ENCODE assay signal across 9 cellular contexts in the genomic region with DNA sequence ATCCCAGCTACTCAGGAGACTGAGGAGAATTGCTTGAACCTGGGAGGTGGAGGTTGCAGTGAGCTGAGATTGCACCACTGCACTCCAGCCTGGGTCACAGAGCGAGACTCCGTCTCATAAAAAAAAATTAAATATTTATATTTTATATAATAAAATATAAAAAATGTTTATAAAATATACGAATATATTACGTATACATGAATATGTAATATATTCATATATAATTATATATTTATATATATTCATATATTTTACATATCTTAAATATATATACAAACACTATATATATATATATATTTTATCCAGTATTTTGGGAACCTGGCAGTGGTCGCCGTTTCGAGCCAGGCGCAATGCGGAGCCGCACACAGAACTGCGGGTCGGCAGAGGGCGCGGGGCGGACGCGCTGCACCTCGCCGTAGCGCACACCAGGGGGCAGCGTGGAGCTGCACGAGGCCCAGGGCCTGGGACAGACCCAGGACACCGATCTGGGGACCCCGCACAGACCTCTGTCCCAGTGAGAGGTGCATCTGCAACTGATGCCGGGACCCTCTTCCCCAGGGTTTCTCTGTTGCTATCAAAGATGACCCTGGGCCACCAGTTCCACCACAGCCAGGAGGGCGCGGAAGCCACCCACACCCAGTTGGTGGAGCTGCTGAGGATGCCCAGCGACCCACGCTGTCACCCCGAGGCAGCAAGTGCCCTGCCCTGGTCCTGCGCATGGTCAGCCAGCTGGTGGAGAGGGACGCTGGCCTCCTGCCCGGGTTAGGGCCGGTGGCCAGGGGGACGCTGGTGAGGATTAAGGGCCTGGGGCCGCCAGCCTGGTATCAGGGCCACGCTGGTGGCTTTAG. TPM values are rescaled to one million over a fixed set of nuclear protein-coding genes. Genes with fewer than 3 reads are reported as not detected.
DNase-seq lines count a peak whose midpoint lies in the region; ATAC-seq, FAIRE-seq and TF ChIP-seq lines count a peak whose summit lies in the region.
"Had no signal": no experiment of that assay in that cellular context is flagged by ENCODE, and none has a peak within 500 bp of the region (broad histone marks: within the 10 kb centered on the region; RNA-seq: fewer than 3 reads in every experiment).

No MANE protein-coding gene starts in this region.

- H3K36me3 ChIP-seq in OCI-LY3 (replicated peaks; ENCODE audit: low read depth, low read length) (no peaks in the 10 kb centered on the region), gastroesophageal sphincter (no peaks in the 10 kb centered on the region)

- intact Hi-C loops in activated T-helper 2 cell treated with anti-CD3 and anti-CD28 coated beads, Interferon-gamma antibody, Interleukin-2, Interleukin-4, amounts not matched to agents 10 μg/mL and 5 μg/mL and 100 μg/mL, durations not matched to agents 14 hours and 24 hours and 36 hours (cut with micrococcal nuclease), result loop anchor here (1.0 to 5.0 kb wide), 2 partner anchors 84 to 287 kb away; a partner anchor contains a TSS

- H3K4me3 ChIP-seq in OCI-LY3 (ENCODE audit: low read length) (peak overlapping the region; percentile 77), gastroesophageal sphincter (no peak overlapping the region)

- H4K20me1 ChIP-seq in OCI-LY3 (ENCODE audit: insufficient read depth, low read length), result no peaks in the 10 kb centered on the region

- TF ChIP-seq POLR2A in gastroesophageal sphincter (IDR thresholded peaks at IDR 0.05), result no peak

- H3K9me3 Mint-ChIP-seq in activated T-helper 2 cell treated with anti-CD3 and anti-CD28 coated beads, Interferon-gamma antibody, Interleukin-2, Interleukin-4, amounts not matched to agents 10 μg/mL and 5 μg/mL and 100 μg/mL, durations not matched to agents 14 hours and 24 hours and 36 hours, result no peaks in the 10 kb centered on the region

- H3K9ac ChIP-seq in OCI-LY3 (ENCODE audit: low read length), result peak overlapping the region; percentile 43

- no peaks in the 10 kb centered on the region for H3K27me3 Mint-ChIP-seq in activated T-helper 2 cell treated with anti-CD3 and anti-CD28 coated beads, Interferon-gamma antibody, Interleukin-2, Interleukin-4, amounts not matched to agents 10 μg/mL and 5 μg/mL and 100 μg/mL, durations not matched to agents 14 hours and 24 hours and 36 hours (ENCODE audit: low read depth)

- H3K27ac ChIP-seq in OCI-LY3 (ENCODE audit: low read length) (no peak overlapping the region), gastroesophageal sphincter (no peak overlapping the region)

- no peak for FAIRE-seq in D721Med (lab: Jason Lieb, UNC)
- FAIRE-seq: TTC549 had no signal

- H3K27ac Mint-ChIP-seq in activated T-helper 2 cell treated with anti-CD3 and anti-CD28 coated beads, Interferon-gamma antibody, Interleukin-2, Interleukin-4, amounts not matched to agents 10 μg/mL and 5 μg/mL and 100 μg/mL, durations not matched to agents 14 hours and 24 hours and 36 hours, result no peak overlapping the region

- 25 to 39% methylated on average over 5 to 25 of the region's 37 CpGs for WGBS in gastroesophageal sphincter (ENCODE audit: low coverage in 1 of 2), 2 donors

- H3K36me3 Mint-ChIP-seq in activated T-helper 2 cell treated with anti-CD3 and anti-CD28 coated beads, Interferon-gamma antibody, Interleukin-2, Interleukin-4, amounts not matched to agents 10 μg/mL and 5 μg/mL and 100 μg/mL, durations not matched to agents 14 hours and 24 hours and 36 hours (ENCODE audit: low read depth), result peaks cover 6% of the 10 kb centered on the region

- no peaks in the 10 kb centered on the region for H3K4me1 ChIP-seq in OCI-LY3 (ENCODE audit: low read length)
- H3K4me1 ChIP-seq in gastroesophageal sphincter, result peaks cover 0 to 19% (median 5%) of the 10 kb centered on the region in 3 donors

- H3K4me1 Mint-ChIP-seq in activated T-helper 2 cell treated with anti-CD3 and anti-CD28 coated beads, Interferon-gamma antibody, Interleukin-2, Interleukin-4, amounts not matched to agents 10 μg/mL and 5 μg/mL and 100 μg/mL, durations not matched to agents 14 hours and 24 hours and 36 hours (ENCODE audit: low read depth), result peaks cover 2% of the 10 kb centered on the region

- peak; percentile 78 for ATAC-seq in GM21529 (IDR thresholded peaks at IDR 0.05; ENCODE audit: unreplicated experiment)
- ATAC-seq in gastroesophageal sphincter, result peak; percentile 68
- ATAC-seq in HG03457 (IDR thresholded peaks at IDR 0.05; ENCODE audit: unreplicated experiment), result no peak

- H3K79me2 ChIP-seq in OCI-LY3 (ENCODE audit: low read length), result no peaks in the 10 kb centered on the region

- H3K4me2 ChIP-seq in OCI-LY3 (ENCODE audit: low read length), result peak overlapping the region; percentile 94

- H2AFZ ChIP-seq in OCI-LY3 (ENCODE audit: low read depth, low read length), result peak overlapping the region; percentile 92; the same call in 1 of the 2 replicates

- TF ChIP-seq CTCF in D721Med (IDR thresholded peaks at IDR 0.05; ENCODE audit: insufficient read depth, missing control alignments) (peak; percentile 72), OCI-LY3 (IDR thresholded peaks at IDR 0.05; ENCODE audit: low read depth, low read length) (peak; percentile 54), gastroesophageal sphincter (IDR thresholded peaks at IDR 0.05) (peak in 3 of 4 experiments; percentile 73 to 88 (median 75))

- H3K27me3 ChIP-seq in OCI-LY3 (ENCODE audit: low read depth, low read length) (no peaks in the 10 kb centered on the region), gastroesophageal sphincter (peaks cover 3% of the 10 kb centered on the region)

- TF ChIP-seq EP300 in gastroesophageal sphincter (IDR thresholded peaks at IDR 0.05), result no peak

- H3K9me3 ChIP-seq in OCI-LY3 (ENCODE audit: insufficient read depth, low read length), result no peaks in the 10 kb centered on the region
- no peaks in the 10 kb centered on the region for H3K9me3 ChIP-seq in gastroesophageal sphincter

- no peak overlapping the region for H3K4me3 Mint-ChIP-seq in activated T-helper 2 cell treated with anti-CD3 and anti-CD28 coated beads, Interferon-gamma antibody, Interleukin-2, Interleukin-4, amounts not matched to agents 10 μg/mL and 5 μg/mL and 100 μg/mL, durations not matched to agents 14 hours and 24 hours and 36 hours (ENCODE audit: low read depth)

- DNase-seq in D721Med (ENCODE audit: insufficient read length, low spot score), result peak; percentile 71
- DNase-seq in activated T-helper 2 cell treated with anti-CD3 and anti-CD28 coated beads, Interferon-gamma antibody, Interleukin-2, Interleukin-4, amounts not matched to agents 10 μg/mL and 5 μg/mL and 100 μg/mL, durations not matched to agents 14 hours and 24 hours and 36 hours (ENCODE audit: low spot score), result peak; percentile 54
- peak; percentile 88 for DNase-seq in retina
- DNase-seq in NCI-H2107 (lab: John Stamatoyannopoulos, UW), result no peak

RNA-seq across cellular contexts. Expression of a gene that starts 22.7 kb away (rescaled TPM):
- 41.5 and 45.9 TPM in 2 replicates for total RNA-seq in activated T-helper 2 cell treated with anti-CD3 and anti-CD28 coated beads, Interferon-gamma antibody, Interleukin-2, Interleukin-4, amounts not matched to agents 10 μg/mL and 5 μg/mL and 100 μg/mL, durations not matched to agents 14 hours and 24 hours and 36 hours
- total RNA-seq in gastroesophageal sphincter, result 10 to 100 TPM; 13.0 to 33.9 (median 26.8) TPM
